ENCODE assay signal across 10 cellular contexts in the genomic region with DNA sequence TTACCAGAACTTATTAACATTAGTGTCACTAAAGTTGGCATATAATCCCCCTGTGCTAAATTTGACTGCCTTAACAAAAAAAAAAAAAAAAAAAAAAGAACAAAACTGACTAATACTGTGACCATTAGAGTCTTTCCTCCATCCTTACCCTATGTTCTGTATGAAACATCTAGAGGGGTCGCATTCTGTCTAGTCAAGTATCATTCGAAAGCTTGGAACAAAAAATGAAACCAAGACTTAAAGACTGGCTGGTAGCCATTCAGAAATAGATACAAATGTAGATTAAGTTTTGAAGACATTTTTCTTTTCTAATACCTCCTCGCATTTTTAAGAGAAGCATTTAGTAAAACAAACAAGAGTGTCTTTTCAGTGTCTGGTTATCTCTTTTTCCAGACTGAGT.
DNase-seq lines count a peak whose midpoint lies in the region; ATAC-seq and TF ChIP-seq lines count a peak whose summit lies in the region.
"Had no signal": no experiment of that assay in that cellular context is flagged by ENCODE, and none has a peak within 500 bp of the region (broad histone marks: within the 10 kb centered on the region; RNA-seq: fewer than 3 reads in every experiment).

No MANE protein-coding gene starts in this region.

- DNase-seq in DND-41 (no peak), esophagus squamous epithelium (lab: John Stamatoyannopoulos, UW) (no peak), SHP77 (lab: John Stamatoyannopoulos, UW) (no peak), SW480 (ENCODE audit: low spot score) (no peak), amniotic stem cell (lab: John Stamatoyannopoulos, UW) (no peak), anterior cingulate cortex (lab: John Stamatoyannopoulos, UW) (no peak)
- DNase-seq: KBM-7 had no signal

- H4K20me1 ChIP-seq in DND-41 (ENCODE audit: insufficient read depth, low read length) (no peaks in the 10 kb centered on the region), KMS-11 (ENCODE audit: insufficient read depth) (no peaks in the 10 kb centered on the region)

- intact Hi-C loops in esophagus squamous epithelium (cut with DNase I), result no loop called here

- no peaks in the 10 kb centered on the region for H3K36me3 ChIP-seq in DND-41 (ENCODE audit: insufficient read depth, low read length)
- no peaks in the 10 kb centered on the region for H3K36me3 ChIP-seq in KMS-11 (ENCODE audit: insufficient read depth)
- no peaks in the 10 kb centered on the region for H3K36me3 ChIP-seq in esophagus squamous epithelium

- ATAC-seq in DND-41 (ENCODE audit: insufficient read depth, low read depth) (no peak), GM21390 (IDR thresholded peaks at IDR 0.05; ENCODE audit: unreplicated experiment) (peak; percentile 52)
- ATAC-seq: sciatic nerve had no signal

- no peaks in the 10 kb centered on the region for H3K79me2 ChIP-seq in DND-41 (ENCODE audit: insufficient read depth, low read length)
- no peaks in the 10 kb centered on the region for H3K79me2 ChIP-seq in KMS-11 (ENCODE audit: insufficient read depth, low read depth)

- H3K4me2 ChIP-seq in DND-41 (ENCODE audit: insufficient read depth, low read length), result peak overlapping the region; percentile 72; the same call in 1 of the 2 replicates
- peak overlapping the region; percentile 100 for H3K4me2 ChIP-seq in KMS-11

- H3K4me1 ChIP-seq in DND-41 (ENCODE audit: insufficient read depth, low read length) (peaks cover 11% of the 10 kb centered on the region), KMS-11 (ENCODE audit: low read depth, poor library complexity, severe bottlenecking) (peaks cover 28% of the 10 kb centered on the region), esophagus squamous epithelium (peaks cover 0 to 62% (median 9%) of the 10 kb centered on the region in 3 donors)

- H3K9me3 ChIP-seq in DND-41 (ENCODE audit: insufficient read depth, low read length, severe bottlenecking), result no peaks in the 10 kb centered on the region
- no peaks in the 10 kb centered on the region for H3K9me3 ChIP-seq in esophagus squamous epithelium

- H3K27ac ChIP-seq in DND-41 (ENCODE audit: low read length) (no peak overlapping the region), KMS-11 (peak overlapping the region; percentile 57), esophagus squamous epithelium (peak overlapping the region in 3 of 4 donors; percentile 30 to 48 (median 39))

- H3K9ac ChIP-seq in DND-41 (ENCODE audit: low read depth, low read length) (no peak overlapping the region), KMS-11 (peak overlapping the region; percentile 39; the same call in 1 of the 2 replicates)

- TF ChIP-seq CTCF in DND-41 (IDR thresholded peaks at IDR 0.05; ENCODE audit: borderline replicate concordance, extremely low read depth, low read length, poor library complexity, severe bottlenecking) (no peak), KMS-11 (conservative IDR thresholded peaks at IDR 0.05; ENCODE audit: low read depth, low read length) (no peak), esophagus squamous epithelium (IDR thresholded peaks at IDR 0.05) (no peak)

- 58 to 65% methylated on average over 3 of the region's 3 CpGs for WGBS in esophagus squamous epithelium, 2 donors

- H3K4me3 ChIP-seq in DND-41 (ENCODE audit: low read depth in 1 of 2, low read length in 2 of 2), result no peak overlapping the region; a peak in 1 of 4 replicates
- peak overlapping the region; percentile 40 for H3K4me3 ChIP-seq in KMS-11 (IDR thresholded peaks at IDR 0.05; ENCODE audit: insufficient read depth, low read depth, low read length)
- peak overlapping the region in 1 of 4 donors; percentile 27 for H3K4me3 ChIP-seq in esophagus squamous epithelium

- no peak for TF ChIP-seq POLR2A in esophagus squamous epithelium (IDR thresholded peaks at IDR 0.05)

- H3K27me3 ChIP-seq in DND-41 (ENCODE audit: insufficient read depth, low read length, poor library complexity) (peaks cover 11% of the 10 kb centered on the region), KMS-11 (ENCODE audit: insufficient read depth, low read depth) (no peaks in the 10 kb centered on the region), esophagus squamous epithelium (no peaks in the 10 kb centered on the region)

- H2AFZ ChIP-seq in DND-41 (ENCODE audit: low read depth, low read length) (peak overlapping the region; percentile 80; the same call in 1 of the 2 replicates), KMS-11 (ENCODE audit: low read depth) (no peak overlapping the region; the same call in 1 of the 2 replicates)
